ENCODE assay signal across 8 cellular contexts in genomic region chr5:143404416-143405062, GRCh38. TPM values are rescaled to one million over a fixed set of nuclear protein-coding genes. Genes with fewer than 3 reads are reported as not detected.
DNase-seq lines count a peak whose midpoint lies in the region; ATAC-seq and TF ChIP-seq lines count a peak whose summit lies in the region.

No MANE protein-coding gene starts in this region.

- H3K4me1 Mint-ChIP-seq in chondrocyte (ENCODE audit: low read depth) = peaks cover 36% of the 10 kb centered on the region

- peak; percentile 16 for ATAC-seq in HG02884 (IDR thresholded peaks at IDR 0.05; ENCODE audit: unreplicated experiment)
- ATAC-seq in left colon = peak; percentile 62

- H3K27ac Mint-ChIP-seq in chondrocyte (ENCODE audit: unreplicated experiment) = peak overlapping the region; percentile 100

- TF ChIP-seq CTCF in chondrocyte (IDR thresholded peaks at IDR 0.05) = peak; percentile 49

- no peaks in the 10 kb centered on the region for H3K9me3 Mint-ChIP-seq in chondrocyte (ENCODE audit: low read depth)

- peaks cover 7% of the 10 kb centered on the region for H3K36me3 Mint-ChIP-seq in chondrocyte (ENCODE audit: low read depth)

- no peaks in the 10 kb centered on the region for H3K27me3 Mint-ChIP-seq in chondrocyte (ENCODE audit: low read depth)

- intact Hi-C loops in left colon (cut with DNase I, micrococcal nuclease) = loop anchor here in 1 of 2 donors (10.0 kb wide), 1 partner anchor 480 kb away; no protein-coding TSS in a partner anchor

- DNase-seq in NCI-H1417 (lab: John Stamatoyannopoulos, UW) (peak; percentile 56 to 75 (median 69)), NCI-H1417 treated with DMSO at 0.1 percent for 48 hours (lab: John Stamatoyannopoulos, UW) (no peak), NCI-H2227 (lab: John Stamatoyannopoulos, UW; ENCODE audit: unreplicated experiment) (peak; percentile 72), chondrocyte (ENCODE audit: low spot score) (no peak), left colon (peak; percentile 75 to 82)
- DNase-seq in activated CD4-positive, alpha-beta T cell treated with anti-CD3 and anti-CD28 coated beads for 4 hours = peak; percentile 72 to 80
- peak; percentile 38 to 58 (median 40) for DNase-seq in stimulated activated CD4-positive, alpha-beta T cell treated with anti-CD3 and anti-CD28 coated beads, Interleukin-1b, Interleukin-23, amount 100 ng/mL, for 24 hours (ENCODE audit: low read depth in 4 of 4, low spot score in 1 of 4)

- H3K4me3 Mint-ChIP-seq in chondrocyte (ENCODE audit: unreplicated experiment) = peak overlapping the region; percentile 87

RNA-seq across cellular contexts. Expression of gene NR3C1, which starts 1.1 kb away (rescaled TPM):
- total RNA-seq in chondrocyte (37.1 to 46.4 TPM (median 44.6 TPM) in 3 replicates), left colon (10 to 100 TPM; 19.9 to 26.3 TPM)

Comparison
In these comparisons a context has a peak if more than half of its experiments do, and no peak if none do; other contexts are left out.
1. DNase-seq: peak in NCI-H1417 (3 of 3), NCI-H2227 (single experiment), activated CD4-positive, alpha-beta T cell treated with anti-CD3 and anti-CD28 coated beads for 4 hours (2 of 2), left colon (2 of 2) and stimulated activated CD4-positive, alpha-beta T cell treated with anti-CD3 and anti-CD28 coated beads, Interleukin-1b, Interleukin-23, amount 100 ng/mL, for 24 hours (4 of 4); none in NCI-H1417 treated with DMSO at 0.1 percent for 48 hours (single experiment) and chondrocyte (single experiment).